ENCODE assay signal across 15 cellular contexts in the genomic region with DNA sequence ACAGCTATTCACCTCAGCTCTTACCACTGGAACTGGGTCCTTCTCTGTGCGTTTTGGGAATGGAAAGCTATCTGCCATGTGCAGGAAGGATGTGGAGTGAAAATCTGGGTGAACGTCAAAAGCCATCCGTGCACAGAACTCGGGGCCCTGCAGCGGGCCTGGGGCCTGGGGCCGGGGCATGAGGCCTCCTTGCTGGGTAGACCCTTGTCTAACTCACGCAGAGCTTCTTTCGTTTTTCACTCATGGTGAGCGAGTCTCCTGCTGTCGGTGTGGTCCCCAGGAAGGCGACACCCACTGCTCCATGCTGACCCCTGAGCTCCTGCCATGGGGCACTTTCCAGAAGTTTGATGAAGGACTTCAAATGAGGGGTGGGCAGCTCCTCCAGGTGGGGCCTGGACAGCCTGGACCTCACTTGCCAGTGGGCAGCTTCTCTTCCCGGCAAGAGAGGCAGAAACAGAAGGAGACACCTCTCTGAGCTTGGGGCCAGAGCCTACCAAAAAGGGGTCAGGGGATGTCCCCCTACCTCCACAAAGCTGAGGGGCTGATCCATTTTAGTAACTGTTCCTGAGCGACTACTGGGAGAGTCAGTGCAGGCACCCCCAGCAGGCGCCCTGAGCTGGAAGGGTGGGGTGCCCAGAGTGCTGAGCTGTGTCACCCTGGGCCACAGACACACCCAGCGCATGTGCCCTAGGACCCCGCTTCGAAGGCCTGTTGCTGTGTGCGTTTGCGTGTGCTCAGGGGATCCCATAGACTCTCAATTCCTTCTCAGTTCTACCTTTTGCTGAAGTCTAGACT.
DNase-seq lines count a peak whose midpoint lies in the region; ATAC-seq and TF ChIP-seq lines count a peak whose summit lies in the region.
"Had no signal": no experiment of that assay in that cellular context is flagged by ENCODE, and none has a peak within 500 bp of the region (broad histone marks: within the 10 kb centered on the region; RNA-seq: fewer than 3 reads in every experiment).

No MANE protein-coding gene starts in this region.

- H3K79me2 ChIP-seq in neural cell (replicated peaks; ENCODE audit: insufficient read depth, low read length), result no peaks in the 10 kb centered on the region

- CTCF ChIA-PET in GM10248 (lab: Yijun Ruan, JAX) (interaction anchor here (3.3 kb wide), 1 partner anchor 12 kb away, joined by 12 read pairs; no protein-coding TSS in a partner anchor), A673 (lab: Charles Lee) (no interaction called here)

- no peak overlapping the region for H3K4me3 Mint-ChIP-seq in chondrocyte (ENCODE audit: unreplicated experiment)
- H3K4me3 Mint-ChIP-seq: CD4-positive, alpha-beta T cell; H9 had no signal

- TF ChIP-seq CTCF in left ventricle myocardium inferior (IDR thresholded peaks at IDR 0.05; ENCODE audit: borderline replicate concordance) (no peak), chondrocyte (IDR thresholded peaks at IDR 0.05) (no peak), neural cell (IDR thresholded peaks at IDR 0.05; ENCODE audit: poor library complexity, severe bottlenecking) (no peak), vagina (IDR thresholded peaks at IDR 0.05) (no peak), GM10248 (IDR thresholded peaks at IDR 0.05; ENCODE audit: control extremely low read depth, extremely low read depth, low read depth, missing control alignments) (no peak), A673 (conservative IDR thresholded peaks at IDR 0.05; ENCODE audit: low read depth, low read length) (no peak)

- TF ChIP-seq RAD21 in neural cell (conservative IDR thresholded peaks at IDR 0.05), result no peak

- no peaks in the 10 kb centered on the region for H3F3A ChIP-seq in neural cell (ENCODE audit: insufficient read depth, low read length, poor library complexity, severe bottlenecking)

- H3K9me3 Mint-ChIP-seq in chondrocyte (ENCODE audit: low read depth), result no peaks in the 10 kb centered on the region
- H3K9me3 Mint-ChIP-seq: CD4-positive, alpha-beta T cell; H9 had no signal

- H3K27ac ChIP-seq in left ventricle myocardium inferior (replicated peaks) (no peak overlapping the region), neural cell (ENCODE audit: low read length) (peak overlapping the region; percentile 70), vagina (no peak overlapping the region), A673 (ENCODE audit: low read depth, low read length, poor library complexity, severe bottlenecking) (no peak overlapping the region)

- H4K20me1 ChIP-seq in neural cell (ENCODE audit: insufficient read depth), result no peaks in the 10 kb centered on the region

- H3K4me1 Mint-ChIP-seq in chondrocyte (ENCODE audit: low read depth), result no peaks in the 10 kb centered on the region

- DNase-seq in left ventricle myocardium inferior (peak; percentile 4), Right ventricle myocardium inferior (ENCODE audit: missing footprints) (no peak), chondrocyte (ENCODE audit: low spot score) (peak; percentile 64), vagina (ENCODE audit: extremely low spot score in 2 of 2) (no peak), GM10248 (ENCODE audit: extremely low spot score) (no peak), A673 (ENCODE audit: low spot score) (no peak)
- DNase-seq: 8988T; CD4-positive, alpha-beta T cell; H9; KBM-7; MG63; NCI-H446 treated with DMSO at 0.1 percent for 48 hours; NCI-H526; NCI-H82 had no signal

- no peak overlapping the region for H2AFZ ChIP-seq in neural cell (ENCODE audit: low read depth, low read length)

- no TSS peak for BruUV-seq in A673 (replicated peaks; lab: Mats Ljungman, UMichigan)

- no peak for TF ChIP-seq POLR2A in vagina (IDR thresholded peaks at IDR 0.05)

- H3K4me3 ChIP-seq in left ventricle myocardium inferior (no peak overlapping the region), neural cell (ENCODE audit: low read length) (peak overlapping the region; percentile 30), vagina (no peak overlapping the region), A673 (ENCODE audit: low read depth, low read length, poor library complexity, severe bottlenecking) (no peak overlapping the region)
- H3K4me3 ChIP-seq: MG63 had no signal

- H3K36me3 ChIP-seq in left ventricle myocardium inferior (no peaks in the 10 kb centered on the region), neural cell (ENCODE audit: insufficient read depth, low read length) (no peaks in the 10 kb centered on the region), vagina (no peaks in the 10 kb centered on the region), A673 (ENCODE audit: insufficient read depth, low read length, poor library complexity, severe bottlenecking) (no peaks in the 10 kb centered on the region)
- H3K36me3 ChIP-seq: MG63 had no signal

- peak overlapping the region; percentile 47 for H3K9ac ChIP-seq in neural cell (ENCODE audit: low read length)

- POLR2A ChIA-PET in GM10248 (lab: Yijun Ruan, JAX) (no interaction called here), A673 (lab: Charles Lee; ENCODE audit: low non-redundant PET) (no interaction called here)

- intact Hi-C loops in left ventricle myocardium inferior (cut with micrococcal nuclease), result no loop called here
- intact Hi-C loops in Right ventricle myocardium inferior (cut with DNase I), result no loop called here
- intact Hi-C loops in vagina (cut with DNase I), result no loop called here
- intact Hi-C loops in A673 (cut with micrococcal nuclease; ENCODE audit: unreplicated experiment), result no loop called here

- no peak for ATAC-seq in Right ventricle myocardium inferior

- peaks cover 6% of the 10 kb centered on the region for H3K27me3 Mint-ChIP-seq in chondrocyte (ENCODE audit: low read depth)
- H3K27me3 Mint-ChIP-seq: CD4-positive, alpha-beta T cell had no signal

- no peak overlapping the region for H3K27ac Mint-ChIP-seq in chondrocyte (ENCODE audit: unreplicated experiment)
- H3K27ac Mint-ChIP-seq: CD4-positive, alpha-beta T cell; H9 had no signal

- H3K4me2 ChIP-seq in neural cell (ENCODE audit: low read length), result no peak overlapping the region

- peaks cover 20% of the 10 kb centered on the region for H3K4me1 ChIP-seq in left ventricle myocardium inferior
- no peaks in the 10 kb centered on the region for H3K4me1 ChIP-seq in vagina
- H3K4me1 ChIP-seq in A673 (ENCODE audit: insufficient read depth, low read length, poor library complexity, severe bottlenecking), result no peaks in the 10 kb centered on the region

- H3K9me2 ChIP-seq in neural cell (ENCODE audit: insufficient read depth, low read length), result no peaks in the 10 kb centered on the region

- no peaks in the 10 kb centered on the region for H3K9me3 ChIP-seq in left ventricle myocardium inferior (replicated peaks)
- no peaks in the 10 kb centered on the region for H3K9me3 ChIP-seq in neural cell (ENCODE audit: low read length)
- H3K9me3 ChIP-seq in vagina, result no peaks in the 10 kb centered on the region
- H3K9me3 ChIP-seq in A673 (ENCODE audit: low read depth, low read length, poor library complexity, severe bottlenecking), result no peaks in the 10 kb centered on the region
- H3K9me3 ChIP-seq: MG63 had no signal

- peaks cover 16% of the 10 kb centered on the region for H3K27me3 ChIP-seq in left ventricle myocardium inferior (ENCODE audit: low read depth)
- no peaks in the 10 kb centered on the region for H3K27me3 ChIP-seq in neural cell (ENCODE audit: insufficient read depth, low read depth, low read length)
- H3K27me3 ChIP-seq in vagina, result no peaks in the 10 kb centered on the region
- no peaks in the 10 kb centered on the region for H3K27me3 ChIP-seq in A673 (replicated peaks; ENCODE audit: insufficient read depth, low read depth, low read length, poor library complexity)
- H3K27me3 ChIP-seq: MG63 had no signal

- no peak for TF ChIP-seq EP300 in neural cell (conservative IDR thresholded peaks at IDR 0.05; ENCODE audit: poor library complexity, severe bottlenecking)

- no peaks in the 10 kb centered on the region for H3K36me3 Mint-ChIP-seq in chondrocyte (ENCODE audit: low read depth)

TF ChIP-seq in neural cell, 6 proteins besides CTCF, POLR2A, EP300 and RAD21:
- TF ChIP-seq POLR2AphosphoS5 (IDR thresholded peaks at IDR 0.05) (no peak), EZH2 (IDR thresholded peaks at IDR 0.05; ENCODE audit: borderline replicate concordance, insufficient read depth, low read length, poor library complexity, severe bottlenecking) (no peak), MXI1 (conservative IDR thresholded peaks at IDR 0.05; ENCODE audit: poor library complexity, severe bottlenecking) (no peak)

Comparison
In these comparisons a context has a peak if more than half of its experiments do, and no peak if none do; other contexts are left out.
1. DNase-seq: peak in left ventricle myocardium inferior (single experiment) and chondrocyte (single experiment); none in Right ventricle myocardium inferior (single experiment), vagina (0 of 2), GM10248 (single experiment) and A673 (single experiment).